ENCODE assay signal across 15 cellular contexts in genomic region chr18:10792181-10792580, GRCh38.
DNase-seq lines count a peak whose midpoint lies in the region; ATAC-seq and TF ChIP-seq lines count a peak whose summit lies in the region.
"Had no signal": no experiment of that assay in that cellular context is flagged by ENCODE, and none has a peak within 500 bp of the region (broad histone marks: within the 10 kb centered on the region; RNA-seq: fewer than 3 reads in every experiment).

No MANE protein-coding gene starts in this region.

- H3K4me3 ChIP-seq in choroid plexus epithelial cell (ENCODE audit: low read depth, low read length): no peak overlapping the region
- H3K4me3 ChIP-seq: GM23338, Peyer's patch had no signal

- peak; percentile 75 to 84 for DNase-seq in AML-193 (lab: John Stamatoyannopoulos, UW)
- DNase-seq in MV-4-11 (lab: John Stamatoyannopoulos, UW): peak; percentile 83
- peak; percentile 81 for DNase-seq in SIG-M5 treated with dmso at 0.1 percent for 504 hours (lab: John Stamatoyannopoulos, UW; ENCODE audit: unreplicated experiment)
- peak; percentile 53 for DNase-seq in choroid plexus epithelial cell (ENCODE audit: low read depth)
- DNase-seq in NCI-H2227 (lab: John Stamatoyannopoulos, UW; ENCODE audit: unreplicated experiment): no peak
- DNase-seq in NCI-H2171 (lab: John Stamatoyannopoulos, UW): no peak
- DNase-seq in NCI-H345 treated with DMSO at 0.1 percent for 48 hours (lab: John Stamatoyannopoulos, UW; ENCODE audit: unreplicated experiment): no peak
- DNase-seq: DMS79 treated with DMSO at 0.1 percent for 48 hours, NCI-H187, NCI-H748 treated with DMSO at 0.1 percent for 48 hours, Peyer's patch, Right ventricle myocardium superior had no signal

- TF ChIP-seq CTCF in choroid plexus epithelial cell (conservative IDR thresholded peaks at IDR 0.05; ENCODE audit: low read depth, low read length): no peak

- ATAC-seq in GM21447 (IDR thresholded peaks at IDR 0.05; ENCODE audit: unreplicated experiment): no peak
- ATAC-seq: GM23338, HCT116 had no signal

Comparison
In these comparisons a context has a peak if more than half of its experiments do, and no peak if none do; other contexts are left out.
1. DNase-seq: peak in AML-193 (2 of 2), MV-4-11 (single experiment), SIG-M5 treated with dmso at 0.1 percent for 504 hours (single experiment) and choroid plexus epithelial cell (single experiment); none in NCI-H2227 (single experiment), NCI-H2171 (single experiment) and NCI-H345 treated with DMSO at 0.1 percent for 48 hours (single experiment).